In genomic region chr2:130869441-130870160, GRCh38 we compare ENCODE assay signal across 20 cellular contexts. TPM values are rescaled to one million over a fixed set of nuclear protein-coding genes. Genes with fewer than 3 reads are reported as not detected.
DNase-seq lines count a peak whose midpoint lies in the region; ATAC-seq, FAIRE-seq and TF ChIP-seq lines count a peak whose summit lies in the region.
"Had no signal": no experiment of that assay in that cellular context is flagged by ENCODE, and none has a peak within 500 bp of the region (broad histone marks: within the 10 kb centered on the region; RNA-seq: fewer than 3 reads in every experiment).

No MANE protein-coding gene starts in this region.

- no peaks in the 10 kb centered on the region for H3K36me3 ChIP-seq in neuronal stem cell (replicated peaks in 1 of 2; ENCODE audit: control insufficient read depth in 2 of 2, insufficient read depth in 2 of 2, low read length in 2 of 2)
- H3K36me3 ChIP-seq: SJCRH30, vagina had no signal

- H3K9ac ChIP-seq in neuronal stem cell (ENCODE audit: low read depth, low read length, poor library complexity) = no peak overlapping the region

- H3K14ac ChIP-seq in neuronal stem cell (ENCODE audit: low read length) = no peak overlapping the region

- peak overlapping the region; percentile 0 for H4K91ac ChIP-seq in neuronal stem cell (ENCODE audit: low read depth, low read length, poor library complexity)

- H2AK5ac ChIP-seq in neuronal stem cell (ENCODE audit: low read depth, low read length) = peak overlapping the region; percentile 98

- no peak for FAIRE-seq in GM12891 (lab: Jason Lieb, UNC)
- FAIRE-seq: A549, GM12892 had no signal

- peak overlapping the region; percentile 97 for H3K18ac ChIP-seq in neuronal stem cell (ENCODE audit: low read length)

- H3K27me3 ChIP-seq in foreskin keratinocyte (no peaks in the 10 kb centered on the region), neuronal stem cell (ENCODE audit: control insufficient read depth in 3 of 3, insufficient read depth in 3 of 3, low read depth in 1 of 3, low read length in 3 of 3) (peaks cover 0 to 5% (median 0%) of the 10 kb centered on the region in 3 experiments)
- H3K27me3 ChIP-seq: SJCRH30, vagina had no signal

- H2BK5ac ChIP-seq in neuronal stem cell (ENCODE audit: low read length) = peak overlapping the region; percentile 83

- H3K79me1 ChIP-seq in neuronal stem cell (ENCODE audit: low read depth, low read length) = peaks cover 4% of the 10 kb centered on the region

- no peak overlapping the region for H3K23ac ChIP-seq in neuronal stem cell (ENCODE audit: low read depth, low read length, poor library complexity)

- H2BK15ac ChIP-seq in neuronal stem cell (ENCODE audit: low read length) = peak overlapping the region; percentile 52

- peak overlapping the region; percentile 97 for H2BK12ac ChIP-seq in neuronal stem cell (ENCODE audit: low read length)

- H3K4me2 ChIP-seq in neuronal stem cell (ENCODE audit: insufficient read depth, low read length, poor library complexity, severe bottlenecking) = no peak overlapping the region
- H3K4me2 ChIP-seq: A549 had no signal

- no peak overlapping the region for H2AFZ ChIP-seq in neuronal stem cell (ENCODE audit: low read length)

- peak; percentile 28 for TF ChIP-seq CTCF in foreskin keratinocyte (conservative IDR thresholded peaks at IDR 0.05)

- WGBS in neuronal stem cell (ENCODE audit: extremely low coverage in 2 of 2, insufficient read length in 2 of 2, insufficient replicate concordance in 1 of 2), 2 donors = no CpG with 5 or more reads among the region's 18 CpGs

- H4K8ac ChIP-seq in neuronal stem cell (ENCODE audit: low read depth, low read length) = peak overlapping the region; percentile 58

- TF ChIP-seq POLR2A in GM12891 (IDR thresholded peaks at IDR 0.05; ENCODE audit: low read depth, low read length) = no peak

- DNase-seq in Ammon's horn (ENCODE audit: low spot score) (peak; percentile 88), amygdala (lab: John Stamatoyannopoulos, UW) (peak in 51 of 56 donors; percentile 25 to 81 (median 63)), foreskin keratinocyte (no peak), neuronal stem cell (ENCODE audit: low spot score) (no peak), GM12891 (ENCODE audit: insufficient read length, low spot score) (no peak), SIG-M5 (lab: John Stamatoyannopoulos, UW) (no peak)
- no peak for DNase-seq in stimulated activated CD4-positive, alpha-beta T cell treated with anti-CD3 and anti-CD28 coated beads, Interleukin-1b, Interleukin-23, amount 100 ng/mL, for 48 hours
- DNase-seq: activated CD4-positive, alpha-beta T cell treated with anti-CD3 and anti-CD28 coated beads, Interleukin-2, amount 50 U/mL, for 4 hours; dermis blood vessel endothelial cell; glutamatergic neuron; NCI-H1105 treated with DMSO at 0.1 percent for 48 hours; NCI-H526 treated with DMSO at 0.1 percent for 48 hours; SJCRH30; stimulated activated CD4-positive, alpha-beta T cell treated with anti-CD3 and anti-CD28 coated beads, Interleukin-2, amount 100 ng/mL, for 48 hours had no signal

- no peak overlapping the region for H3K4me3 ChIP-seq in neuronal stem cell (ENCODE audit: low read length in 2 of 2)
- H3K4me3 ChIP-seq: A549, SJCRH30, vagina had no signal

- H2BK120ac ChIP-seq in neuronal stem cell (ENCODE audit: low read depth, low read length) = peak overlapping the region; percentile 93

- peaks cover 15% of the 10 kb centered on the region for H3K4me1 ChIP-seq in foreskin keratinocyte
- peaks cover 0 to 54% of the 10 kb centered on the region in 2 donors for H3K4me1 ChIP-seq in neuronal stem cell (ENCODE audit: control insufficient read depth in 2 of 2, insufficient read depth in 1 of 2, low read depth in 1 of 2, low read length in 2 of 2)
- H3K4me1 ChIP-seq: SJCRH30 had no signal

- ATAC-seq in foreskin keratinocyte (no peak), HG03280 (IDR thresholded peaks at IDR 0.05; ENCODE audit: unreplicated experiment) (no peak)
- ATAC-seq: A549, HCT116 had no signal

- H3K27ac ChIP-seq in foreskin keratinocyte (peak overlapping the region; percentile 90), neuronal stem cell (replicated peaks; ENCODE audit: low read length) (peak overlapping the region; percentile 22)
- H3K27ac ChIP-seq: A549, C4-2B, SJCRH30, vagina had no signal

- H3K9me3 ChIP-seq in neuronal stem cell (replicated peaks in 1 of 2; ENCODE audit: control insufficient read depth in 2 of 2, insufficient read depth in 1 of 2, low read depth in 1 of 2, low read length in 2 of 2) = peaks cover 0 to 3% of the 10 kb centered on the region in 2 donors
- H3K9me3 ChIP-seq: A549, SJCRH30, vagina had no signal

- H3K4ac ChIP-seq in neuronal stem cell (ENCODE audit: low read length) = peak overlapping the region; percentile 67

TF ChIP-seq in GM12891, 5 proteins besides CTCF, POLR2A, EP300 and RAD21:
- TF ChIP-seq POLR2AphosphoS5 (IDR thresholded peaks at IDR 0.05; ENCODE audit: low read depth, low read length) = no peak
- TF ChIP-seq PAX5 (IDR thresholded peaks at IDR 0.05; ENCODE audit: insufficient read depth, low read length, severe bottlenecking) = no peak
- no peak for TF ChIP-seq TAF1 (IDR thresholded peaks at IDR 0.05; ENCODE audit: low read depth, low read length)
- no peak for TF ChIP-seq POU2F2 (IDR thresholded peaks at IDR 0.05; ENCODE audit: low read depth, low read length)
- TF ChIP-seq SPI1 (IDR thresholded peaks at IDR 0.05; ENCODE audit: low read depth, low read length) = no peak

RNA-seq across cellular contexts. Expression of gene ARHGEF4, which starts 32.9 kb away (rescaled TPM):
- total RNA-seq in foreskin keratinocyte = 22.5 and 22.9 TPM in 2 replicates
- polyA plus RNA-seq in foreskin keratinocyte = 13.8 and 14.1 TPM in 2 replicates
- polyA plus RNA-seq in neuronal stem cell (2013, experiment 1 of 2) = 38.1 TPM
- 36.3 TPM for polyA plus RNA-seq in neuronal stem cell (2013, experiment 2 of 2)
- polyA plus RNA-seq in GM12891 (2012; ENCODE audit: low read depth, missing spikeins) = 0.26 TPM

Comparison
In these comparisons a context has a peak if more than half of its experiments do, and no peak if none do; other contexts are left out.
1. DNase-seq: peak in Ammon's horn (single experiment) and amygdala (51 of 56); none in foreskin keratinocyte (0 of 2), neuronal stem cell (single experiment), GM12891 (single experiment), SIG-M5 (single experiment) and stimulated activated CD4-positive, alpha-beta T cell treated with anti-CD3 and anti-CD28 coated beads, Interleukin-1b, Interleukin-23, amount 100 ng/mL, for 48 hours (single experiment).